Comparison of ENCODE assay signal across 20 cellular contexts in the genomic region with DNA sequence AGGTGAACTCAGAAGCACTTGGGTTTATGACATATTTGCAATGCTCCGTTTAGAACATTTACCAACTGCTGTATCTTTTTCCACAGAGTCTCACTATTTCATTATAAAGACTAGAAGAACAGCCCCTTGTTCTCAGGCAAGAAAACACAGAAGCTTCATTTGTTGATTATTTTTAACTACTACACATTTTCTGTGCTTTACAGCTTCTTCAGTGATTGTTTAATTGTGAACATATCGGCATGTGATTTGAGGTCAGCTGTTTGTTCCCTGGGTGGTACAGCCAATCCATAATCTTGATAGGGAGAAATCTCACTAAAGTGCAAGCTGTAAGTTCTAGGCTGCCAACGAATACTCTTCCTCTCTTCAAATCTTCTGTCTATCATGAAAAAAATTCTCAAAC. TPM values are rescaled to one million over a fixed set of nuclear protein-coding genes. Genes with fewer than 3 reads are reported as not detected.
DNase-seq lines count a peak whose midpoint lies in the region; ATAC-seq, FAIRE-seq and TF ChIP-seq lines count a peak whose summit lies in the region.
"Had no signal": no experiment of that assay in that cellular context is flagged by ENCODE, and none has a peak within 500 bp of the region (broad histone marks: within the 10 kb centered on the region; RNA-seq: fewer than 3 reads in every experiment).

No MANE protein-coding gene starts in this region.

- no peaks in the 10 kb centered on the region for H3K4me1 ChIP-seq in kidney (ENCODE audit: control insufficient read depth in 1 of 2, insufficient read depth in 1 of 2, low read depth in 1 of 2, low read length in 2 of 2)
- no peaks in the 10 kb centered on the region for H3K4me1 ChIP-seq in trophoblast cell (ENCODE audit: control insufficient read depth in 1 of 2, insufficient read depth in 2 of 2, low read length in 2 of 2)

- peaks cover 2% of the 10 kb centered on the region for H3K27me3 Mint-ChIP-seq in endothelial cell (ENCODE audit: unreplicated experiment)
- peaks cover 22% of the 10 kb centered on the region for H3K27me3 Mint-ChIP-seq in stimulated activated naive CD8-positive, alpha-beta T cell treated with anti-CD3 and anti-CD28 coated beads, Interleukin-15, amount 100 ng/mL, for 72 hours

- H2BK5ac ChIP-seq in trophoblast cell (ENCODE audit: low read depth, low read length, poor library complexity) = no peak overlapping the region

- no peak for FAIRE-seq in kidney (lab: Jason Lieb, UNC)
- FAIRE-seq: A204.1, GM12892, GM18507 had no signal

- no peaks in the 10 kb centered on the region for H3K9me3 ChIP-seq in kidney (ENCODE audit: control insufficient read depth in 1 of 2, low read length in 2 of 2)
- no peaks in the 10 kb centered on the region for H3K9me3 ChIP-seq in trophoblast cell (ENCODE audit: insufficient read depth, low read depth, low read length)

- H3K27ac Mint-ChIP-seq in endothelial cell (ENCODE audit: unreplicated experiment) = no peak overlapping the region
- no peak overlapping the region for H3K27ac Mint-ChIP-seq in stimulated activated naive CD8-positive, alpha-beta T cell treated with anti-CD3 and anti-CD28 coated beads, Interleukin-15, amount 100 ng/mL, for 72 hours
- H3K27ac Mint-ChIP-seq: CD4-positive, alpha-beta memory T cell had no signal

- H3K4ac ChIP-seq in trophoblast cell (ENCODE audit: low read depth, low read length) = no peak overlapping the region

- DNase-seq in DMS79 treated with DMSO at 0.1 percent for 48 hours (lab: John Stamatoyannopoulos, UW) (peak; percentile 83), hippocampal formation (lab: John Stamatoyannopoulos, UW) (peak; percentile 25 to 70), putamen (ENCODE audit: low spot score) (peak; percentile 88), endothelial cell (ENCODE audit: low spot score) (no peak), kidney (no peak), trophoblast cell (no peak)
- DNase-seq in stimulated activated naive CD8-positive, alpha-beta T cell treated with anti-CD3 and anti-CD28 coated beads, Interleukin-15, amount 100 ng/mL, for 72 hours = no peak
- DNase-seq: Calu3; CD4-positive, alpha-beta memory T cell; KG1; NCI-H187; NCI-H2107; NCI-H226; NCI-H524; SIG-M5 had no signal

- H4K12ac ChIP-seq in trophoblast cell (ENCODE audit: low read depth, low read length) = no peak overlapping the region

- H3K18ac ChIP-seq in trophoblast cell (ENCODE audit: low read length) = no peak overlapping the region

- intact Hi-C loops in kidney (cut with DNase I) = no loop called here

- H3K27ac ChIP-seq in cingulate gyrus (ENCODE audit: low read depth, low read length) = peak overlapping the region; percentile 93
- no peak overlapping the region for H3K27ac ChIP-seq in kidney (ENCODE audit: low read depth in 2 of 2, low read length in 2 of 2)
- H3K27ac ChIP-seq in trophoblast cell (ENCODE audit: low read depth, low read length) = no peak overlapping the region
- H3K27ac ChIP-seq: RWPE1 had no signal

- no peak overlapping the region for H3K9ac ChIP-seq in kidney (ENCODE audit: low read length in 2 of 2)
- H3K9ac ChIP-seq in trophoblast cell (ENCODE audit: low read length) = no peak overlapping the region

- TF ChIP-seq CTCF in endothelial cell (IDR thresholded peaks at IDR 0.05; ENCODE audit: unreplicated experiment) = no peak
- TF ChIP-seq CTCF in kidney (IDR thresholded peaks at IDR 0.05; ENCODE audit: borderline replicate concordance, extremely low read depth, insufficient read depth) = no peak

- no peak overlapping the region for H2BK120ac ChIP-seq in trophoblast cell (ENCODE audit: insufficient read depth, low read length, poor library complexity)

- H2AFZ ChIP-seq in trophoblast cell (ENCODE audit: insufficient read depth, low read length, poor library complexity) = no peak overlapping the region

- WGBS in trophoblast cell (ENCODE audit: extremely low coverage, insufficient coverage, insufficient read length) = no CpG with 5 or more reads among the region's 3 CpGs

- no peak overlapping the region for H3K23ac ChIP-seq in trophoblast cell (ENCODE audit: low read length)

- no peak overlapping the region for H3K4me2 ChIP-seq in trophoblast cell (ENCODE audit: low read length)

- no peak overlapping the region for H3K14ac ChIP-seq in trophoblast cell (ENCODE audit: low read length)

- H2AK5ac ChIP-seq in trophoblast cell (ENCODE audit: low read length) = no peak overlapping the region

- H3K4me1 Mint-ChIP-seq in endothelial cell (ENCODE audit: unreplicated experiment) = no peaks in the 10 kb centered on the region
- peaks cover 12% of the 10 kb centered on the region for H3K4me1 Mint-ChIP-seq in stimulated activated naive CD8-positive, alpha-beta T cell treated with anti-CD3 and anti-CD28 coated beads, Interleukin-15, amount 100 ng/mL, for 72 hours
- H3K4me1 Mint-ChIP-seq: CD4-positive, alpha-beta memory T cell had no signal

- no peak for ATAC-seq in stimulated activated naive CD8-positive, alpha-beta T cell treated with anti-CD3 and anti-CD28 coated beads, Interleukin-15, amount 100 ng/mL, for 72 hours

- no peak overlapping the region for H2BK12ac ChIP-seq in trophoblast cell (ENCODE audit: low read length)

- H3K36me3 ChIP-seq in kidney (ENCODE audit: control insufficient read depth in 1 of 2, insufficient read depth in 2 of 2, low read length in 2 of 2) (no peaks in the 10 kb centered on the region), trophoblast cell (ENCODE audit: control insufficient read depth in 1 of 2, insufficient read depth in 2 of 2, low read length in 2 of 2) (no peaks in the 10 kb centered on the region)

- H3K27me3 ChIP-seq in trophoblast cell (ENCODE audit: insufficient read depth, low read length) = no peaks in the 10 kb centered on the region

- H4K8ac ChIP-seq in trophoblast cell (ENCODE audit: low read depth, low read length) = no peak overlapping the region

- no peaks in the 10 kb centered on the region for H3K79me2 ChIP-seq in trophoblast cell (ENCODE audit: control insufficient read depth, insufficient read depth, low read length, poor library complexity)

- no peak overlapping the region for H3K4me3 Mint-ChIP-seq in endothelial cell (ENCODE audit: unreplicated experiment)
- no peak overlapping the region for H3K4me3 Mint-ChIP-seq in stimulated activated naive CD8-positive, alpha-beta T cell treated with anti-CD3 and anti-CD28 coated beads, Interleukin-15, amount 100 ng/mL, for 72 hours
- H3K4me3 Mint-ChIP-seq: CD4-positive, alpha-beta memory T cell had no signal

- H3K79me1 ChIP-seq in trophoblast cell (ENCODE audit: low read length) = no peaks in the 10 kb centered on the region

- no peak overlapping the region for H4K91ac ChIP-seq in trophoblast cell (ENCODE audit: low read depth, low read length)

- no peaks in the 10 kb centered on the region for H3K36me3 Mint-ChIP-seq in endothelial cell (ENCODE audit: low read depth, unreplicated experiment)
- H3K36me3 Mint-ChIP-seq: CD4-positive, alpha-beta memory T cell had no signal

- H3K4me3 ChIP-seq in kidney (ENCODE audit: low read length in 2 of 2) (no peak overlapping the region), trophoblast cell (ENCODE audit: low read depth, low read length) (no peak overlapping the region)

- no peaks in the 10 kb centered on the region for H3K9me3 Mint-ChIP-seq in endothelial cell (ENCODE audit: unreplicated experiment)
- no peaks in the 10 kb centered on the region for H3K9me3 Mint-ChIP-seq in stimulated activated naive CD8-positive, alpha-beta T cell treated with anti-CD3 and anti-CD28 coated beads, Interleukin-15, amount 100 ng/mL, for 72 hours

RNA-seq across cellular contexts. Expression of a gene that starts 31.0 kb away (rescaled TPM):
- 75.5 TPM for total RNA-seq in endothelial cell (ENCODE audit: unreplicated experiment)
- total RNA-seq in kidney = 101 TPM
- 19.4 TPM for polyA plus RNA-seq in kidney (ENCODE audit: insufficient read depth, low read depth, low replicate concordance)
- 38.6 and 38.9 TPM in 2 replicates for polyA plus RNA-seq in trophoblast cell (2013)

Comparison
In these comparisons a context has a peak if more than half of its experiments do, and no peak if none do; other contexts are left out.
1. DNase-seq: peak in DMS79 treated with DMSO at 0.1 percent for 48 hours (single experiment), hippocampal formation (2 of 2) and putamen (single experiment); none in endothelial cell (single experiment), stimulated activated naive CD8-positive, alpha-beta T cell treated with anti-CD3 and anti-CD28 coated beads, Interleukin-15, amount 100 ng/mL, for 72 hours (0 of 2), kidney (single experiment) and trophoblast cell (0 of 2).